Comparison of ENCODE assay signal across 8 cellular contexts in genomic region chr16:48609453-48610023, GRCh38. TPM values are rescaled to one million over a fixed set of nuclear protein-coding genes. Genes with fewer than 3 reads are reported as not detected.
A peak's percentile ranks its signal among the peaks of the same experiment; 100 is the strongest.
DNase-seq lines count a peak whose midpoint lies in the region; ATAC-seq and TF ChIP-seq lines count a peak whose summit lies in the region.

No MANE protein-coding gene starts in this region.

- peak overlapping the region; percentile 76 for H2AFZ ChIP-seq in PC-9

- H3F3A ChIP-seq in PC-9 (ENCODE audit: insufficient read depth, low read depth): peaks cover 30% of the 10 kb centered on the region

- H3K27ac ChIP-seq in BLaER1: peak overlapping the region; percentile 87
- H3K27ac ChIP-seq in PC-9: peak overlapping the region; percentile 99
- no peak overlapping the region for H3K27ac ChIP-seq in iPS DF 6.9 (ENCODE audit: low read length)

- no TSS peak for BruUV-seq in PC-9 (replicated peaks; lab: Mats Ljungman, UMichigan)

- peak overlapping the region; percentile 94 for H3K4me3 ChIP-seq in BLaER1
- H3K4me3 ChIP-seq in PC-9: peak overlapping the region; percentile 74
- peak overlapping the region; percentile 92 for H3K4me3 ChIP-seq in iPS DF 6.9 (ENCODE audit: low read length)
- H3K4me3 ChIP-seq in retinal pigment epithelial cell (ENCODE audit: low read length): peak overlapping the region; percentile 96

- peaks cover 67% of the 10 kb centered on the region for H3K4me1 ChIP-seq in BLaER1
- peaks cover 45% of the 10 kb centered on the region for H3K4me1 ChIP-seq in PC-9 (replicated peaks; ENCODE audit: insufficient read depth)
- peaks cover 8% of the 10 kb centered on the region for H3K4me1 ChIP-seq in iPS DF 6.9 (ENCODE audit: control insufficient read depth, insufficient read depth, low read length)

- POLR2A ChIA-PET in PC-9 (lab: Charles Lee; ENCODE audit: unreplicated experiment) (interaction anchor here (0.6 kb wide), 1 partner anchor 1153 kb away, joined by 19 read pairs; no protein-coding TSS in a partner anchor), GM10248 (lab: Yijun Ruan, JAX) (interaction anchor here (0.9 kb wide), 1 partner anchor 244 kb away, joined by 3 read pairs; no protein-coding TSS in a partner anchor)

- TF ChIP-seq CTCF in PC-9 (conservative IDR thresholded peaks at IDR 0.05) (no peak), retinal pigment epithelial cell (conservative IDR thresholded peaks at IDR 0.05; ENCODE audit: low read depth, low read length) (no peak), GM10248 (IDR thresholded peaks at IDR 0.05; ENCODE audit: control extremely low read depth, extremely low read depth, low read depth, missing control alignments) (no peak)

- H3K27me3 ChIP-seq in BLaER1 (no peaks in the 10 kb centered on the region), PC-9 (ENCODE audit: insufficient read depth, low read depth) (no peaks in the 10 kb centered on the region), iPS DF 6.9 (ENCODE audit: control insufficient read depth, insufficient read depth, low read length) (no peaks in the 10 kb centered on the region)

- peaks cover 53% of the 10 kb centered on the region for H3K79me2 ChIP-seq in PC-9 (ENCODE audit: low read depth)

- 0 out of 2 replicates have a peak, but pooled peaks cover 3% of the 10 kb centered on the region for H3K9me2 ChIP-seq in PC-9 (ENCODE audit: insufficient read depth)

- CTCF ChIA-PET in PC-9 (lab: Charles Lee): interaction anchor here (0.6 to 1.0 kb wide), 2 partner anchors 14 to 35 kb away, joined by 5 read pairs; no protein-coding TSS in a partner anchor
- CTCF ChIA-PET in GM10248 (lab: Yijun Ruan, JAX): interaction anchor here (0.8 to 6.7 kb wide), 5 partner anchors 13 to 256 kb away, joined by 3 to 66 read pairs (median 4); no protein-coding TSS in a partner anchor

- H3K9ac ChIP-seq in BLaER1: peak overlapping the region; percentile 91

- peaks cover 7% of the 10 kb centered on the region; the same call in 1 of the 2 replicates for H3K9me3 ChIP-seq in BLaER1
- H3K9me3 ChIP-seq in PC-9 (ENCODE audit: insufficient read depth, low read depth): no peaks in the 10 kb centered on the region
- H3K9me3 ChIP-seq in iPS DF 6.9 (ENCODE audit: control insufficient read depth, insufficient read depth, low read length): no peaks in the 10 kb centered on the region

- DNase-seq in PC-9: no peak
- peak; percentile 40 for DNase-seq in amniotic epithelial cell (ENCODE audit: low read depth)
- DNase-seq in iPS DF 6.9 (ENCODE audit: low read depth, low spot score): no peak
- no peak for DNase-seq in retinal pigment epithelial cell (ENCODE audit: low read depth)
- DNase-seq in GM10248 (ENCODE audit: extremely low spot score): no peak

- intact Hi-C loops in PC-9 (cut with micrococcal nuclease; ENCODE audit: unreplicated experiment): loop anchor here (5.0 kb wide), 1 partner anchor 242 kb away; no protein-coding TSS in a partner anchor

- H4K20me1 ChIP-seq in BLaER1: peaks cover 48% of the 10 kb centered on the region
- peaks cover 31% of the 10 kb centered on the region; the same call in 1 of the 2 replicates for H4K20me1 ChIP-seq in PC-9 (ENCODE audit: insufficient read depth)

- H3K4me2 ChIP-seq in BLaER1: peak overlapping the region; percentile 70
- peak overlapping the region; percentile 88 for H3K4me2 ChIP-seq in PC-9

- H3K36me3 ChIP-seq in BLaER1 (peaks cover 17% of the 10 kb centered on the region), PC-9 (ENCODE audit: low read depth) (no peaks in the 10 kb centered on the region), iPS DF 6.9 (ENCODE audit: control insufficient read depth, insufficient read depth, low read length) (no peaks in the 10 kb centered on the region)

- no CpG with 5 or more reads among the region's 76 CpGs for WGBS in iPS DF 6.9 (ENCODE audit: insufficient coverage, insufficient read length)

- ATAC-seq in GM19328 (IDR thresholded peaks at IDR 0.05; ENCODE audit: unreplicated experiment): peak; percentile 36
- ATAC-seq in HG03280 (IDR thresholded peaks at IDR 0.05; ENCODE audit: unreplicated experiment): peak; percentile 48

RNA-seq across cellular contexts. Expression of gene N4BP1, which starts 0.4 kb away (rescaled TPM):
- total RNA-seq in PC-9 (2021): 21.6 and 23.8 TPM in 2 replicates
